ENCODE assay signal across 14 cellular contexts in genomic region chr6:33995873-33996475, GRCh38.
DNase-seq lines count a peak whose midpoint lies in the region; ATAC-seq and TF ChIP-seq lines count a peak whose summit lies in the region.
"Had no signal": no experiment of that assay in that cellular context is flagged by ENCODE, and none has a peak within 500 bp of the region (broad histone marks: within the 10 kb centered on the region; RNA-seq: fewer than 3 reads in every experiment).

No MANE protein-coding gene starts in this region.

- H3K27ac ChIP-seq in GM23248 = no peak overlapping the region
- no peak overlapping the region for H3K27ac ChIP-seq in RWPE2 (ENCODE audit: poor library complexity, severe bottlenecking)
- H3K27ac ChIP-seq in spleen = peak overlapping the region in 1 of 8 donors; percentile 45

- POLR2A ChIA-PET in naive thymus-derived CD8-positive, alpha-beta T cell (lab: Charles Lee) = no interaction called here

- H3K9me3 ChIP-seq in GM23248 (ENCODE audit: low read depth) (no peaks in the 10 kb centered on the region), RWPE2 (ENCODE audit: severe bottlenecking) (no peaks in the 10 kb centered on the region), spleen (peaks cover 0 to 11% (median 7%) of the 10 kb centered on the region in 8 donors)

- no peaks in the 10 kb centered on the region for H3K27me3 Mint-ChIP-seq in glutamatergic neuron (ENCODE audit: unreplicated experiment)
- H3K27me3 Mint-ChIP-seq in naive thymus-derived CD8-positive, alpha-beta T cell = peaks cover 2 to 31% (median 7%) of the 10 kb centered on the region in 5 donors

- peaks cover 2% of the 10 kb centered on the region for H3K9me3 Mint-ChIP-seq in glutamatergic neuron (ENCODE audit: unreplicated experiment)
- H3K9me3 Mint-ChIP-seq in naive thymus-derived CD8-positive, alpha-beta T cell = peaks cover 0 to 10% (median 1%) of the 10 kb centered on the region in 9 donors
- H3K9me3 Mint-ChIP-seq: CD4-positive, alpha-beta T cell had no signal

- no peak overlapping the region for H2AFZ ChIP-seq in GM23248

- WGBS in GM23248 (ENCODE audit: low coverage in 1 of 2, low lambda C conversion rate in 2 of 2, missing lambda C conversion rate in 2 of 2), 2 experiments = 25 to 27% methylated on average over 8 of the region's 8 CpGs
- 66 to 74% (median 69%) methylated on average over 8 of the region's 8 CpGs for WGBS in spleen, 5 donors

- H3K79me2 ChIP-seq in GM23248 (ENCODE audit: insufficient read depth) = no peaks in the 10 kb centered on the region

- in situ Hi-C loops in GM23248 (cut with MboI) = no loop called here

- intact Hi-C loops in spleen (cut with DNase I; ENCODE audit: low total_unique reads) = no loop called here

- H3K36me3 Mint-ChIP-seq in glutamatergic neuron (ENCODE audit: unreplicated experiment) = peaks cover 21% of the 10 kb centered on the region
- H3K36me3 Mint-ChIP-seq in naive thymus-derived CD8-positive, alpha-beta T cell = peaks cover 0 to 8% (median 5%) of the 10 kb centered on the region in 3 donors

- H3K4me1 ChIP-seq in GM23248 (ENCODE audit: insufficient read depth) (no peaks in the 10 kb centered on the region), RWPE2 (ENCODE audit: insufficient read depth, poor library complexity, severe bottlenecking) (no peaks in the 10 kb centered on the region), spleen (peaks cover 0 to 13% (median 7%) of the 10 kb centered on the region in 6 donors)

- peak; percentile 18 for DNase-seq in GM23248
- DNase-seq in RWPE2 (ENCODE audit: low spot score) = peak; percentile 9
- no peak for DNase-seq in glutamatergic neuron
- peak; percentile 35 for DNase-seq in spleen
- DNase-seq in naive thymus-derived CD8-positive, alpha-beta T cell = no peak
- DNase-seq in Ammon's horn (ENCODE audit: low spot score) = no peak
- DNase-seq: CD4-positive, alpha-beta T cell; DMS53; NCI-H1930; NCI-H446; NK-92 treated with Interleukin-12 subunit alpha and Interleukin-12 subunit beta, amount 100 ng/mL, for 24 hours; SIG-M5 had no signal

- no peak overlapping the region for H3K27ac Mint-ChIP-seq in glutamatergic neuron (ENCODE audit: unreplicated experiment)
- H3K27ac Mint-ChIP-seq in naive thymus-derived CD8-positive, alpha-beta T cell = no peak overlapping the region
- H3K27ac Mint-ChIP-seq: B cell; CD4-positive, alpha-beta T cell had no signal

- H3K4me3 Mint-ChIP-seq in glutamatergic neuron (ENCODE audit: unreplicated experiment) = peak overlapping the region; percentile 12
- no peak overlapping the region for H3K4me3 Mint-ChIP-seq in naive thymus-derived CD8-positive, alpha-beta T cell
- H3K4me3 Mint-ChIP-seq: B cell; CD4-positive, alpha-beta T cell had no signal

- no peaks in the 10 kb centered on the region for H4K20me1 ChIP-seq in GM23248 (ENCODE audit: insufficient read depth)

- H3K9ac ChIP-seq in GM23248 = no peak overlapping the region

- H3K27me3 ChIP-seq in GM23248 (replicated peaks; ENCODE audit: insufficient read depth) (peaks cover 21% of the 10 kb centered on the region), RWPE2 (ENCODE audit: insufficient read depth, poor library complexity, severe bottlenecking) (no peaks in the 10 kb centered on the region), spleen (replicated peaks in 1 of 7) (peaks cover 0 to 19% (median 0%) of the 10 kb centered on the region in 7 donors)

- no peaks in the 10 kb centered on the region for H3K9me2 ChIP-seq in GM23248 (ENCODE audit: insufficient read depth)

- H3F3A ChIP-seq in GM23248 (ENCODE audit: insufficient read depth) = no peaks in the 10 kb centered on the region

- H3K4me3 ChIP-seq in GM23248 (no peak overlapping the region), RWPE2 (ENCODE audit: severe bottlenecking) (no peak overlapping the region), spleen (no peak overlapping the region)

- H3K4me1 Mint-ChIP-seq in glutamatergic neuron (ENCODE audit: low read depth, unreplicated experiment) = peaks cover 14% of the 10 kb centered on the region
- H3K4me1 Mint-ChIP-seq in naive thymus-derived CD8-positive, alpha-beta T cell = peaks cover 0 to 2% (median 0%) of the 10 kb centered on the region in 4 donors
- H3K4me1 Mint-ChIP-seq: B cell had no signal

- no peak overlapping the region for H3K4me2 ChIP-seq in GM23248 (ENCODE audit: unreplicated experiment)

- TF ChIP-seq POLR2A in spleen (IDR thresholded peaks at IDR 0.05) = no peak

- ATAC-seq in RWPE2 (ENCODE audit: low read depth) (no peak), HG03280 (IDR thresholded peaks at IDR 0.05; ENCODE audit: unreplicated experiment) (no peak)
- no peak for ATAC-seq in naive thymus-derived CD8-positive, alpha-beta T cell

- TF ChIP-seq CTCF in RWPE2 (IDR thresholded peaks at IDR 0.05; ENCODE audit: poor library complexity, severe bottlenecking) (no peak), glutamatergic neuron (IDR thresholded peaks at IDR 0.05; ENCODE audit: partially characterized antibody, unreplicated experiment) (no peak), spleen (IDR thresholded peaks at IDR 0.05 in 8 of 11, conservative IDR thresholded peaks at IDR 0.05 in 3 of 11) (no peak)

- H3K36me3 ChIP-seq in GM23248 (ENCODE audit: low read depth) (no peaks in the 10 kb centered on the region), RWPE2 (ENCODE audit: low read depth) (no peaks in the 10 kb centered on the region), spleen (no peaks in the 10 kb centered on the region)

Comparison
In these comparisons a context has a peak if more than half of its experiments do, and no peak if none do; other contexts are left out.
1. DNase-seq: peak in GM23248 (single experiment), RWPE2 (single experiment) and spleen (single experiment); none in glutamatergic neuron (single experiment), naive thymus-derived CD8-positive, alpha-beta T cell (0 of 10) and Ammon's horn (single experiment).